ENCODE assay signal across 10 cellular contexts in the genomic region with DNA sequence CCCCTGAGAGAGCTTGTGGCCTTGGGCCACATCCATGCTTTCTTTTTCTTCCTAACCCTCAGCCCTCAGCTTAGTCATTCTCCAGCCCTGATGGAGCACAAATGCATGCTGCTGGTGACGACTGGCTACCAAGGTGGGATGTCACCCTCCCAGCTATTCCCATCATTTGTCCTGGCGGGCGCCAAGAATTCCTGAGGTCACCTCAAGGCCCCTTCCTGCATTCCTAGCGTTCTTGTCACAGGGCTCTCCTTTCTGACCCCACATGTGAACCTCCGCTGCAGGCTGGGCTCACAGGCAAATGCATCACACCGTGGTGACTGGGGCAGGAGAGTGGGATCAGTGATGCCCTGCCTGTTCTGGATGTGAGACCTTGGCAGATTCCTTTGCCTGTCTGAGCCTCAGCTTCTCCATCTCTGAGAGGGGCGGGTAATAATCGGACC. TPM values are rescaled to one million over a fixed set of nuclear protein-coding genes. Genes with fewer than 3 reads are reported as not detected.
A peak's percentile ranks its signal among the peaks of the same experiment; 100 is the strongest.
DNase-seq lines count a peak whose midpoint lies in the region; TF ChIP-seq lines count a peak whose summit lies in the region.
"Had no signal": no experiment of that assay in that cellular context is flagged by ENCODE, and none has a peak within 500 bp of the region (broad histone marks: within the 10 kb centered on the region; RNA-seq: fewer than 3 reads in every experiment).

No MANE protein-coding gene starts in this region.

- DNase-seq in GM04503 (ENCODE audit: low read depth) (peak; percentile 81), RPMI7951 (ENCODE audit: low read depth) (peak; percentile 97), esophagus squamous epithelium (lab: John Stamatoyannopoulos, UW) (no peak), retinal pigment epithelial cell (ENCODE audit: low read depth) (peak; percentile 91), OCI-M2 (lab: John Stamatoyannopoulos, UW; ENCODE audit: unreplicated experiment) (no peak), dorsolateral prefrontal cortex (no peak), NCI-H2227 (lab: John Stamatoyannopoulos, UW; ENCODE audit: unreplicated experiment) (no peak)
- no peak for DNase-seq in stimulated activated naive CD4-positive, alpha-beta T cell treated with Interleukin-2 at 50 U/mL for 16 hours (lab: John Stamatoyannopoulos, UW)
- DNase-seq: cortex of kidney, right cardiac atrium had no signal

- intact Hi-C loops in esophagus squamous epithelium (cut with DNase I) (loop anchor here (5.0 kb wide), 1 partner anchor 43 kb away; no protein-coding TSS in a partner anchor), dorsolateral prefrontal cortex (cut with DNase I) (no loop called here)

- WGBS in esophagus squamous epithelium, 2 donors, result 60 to 71% methylated on average over 3 to 5 of the region's 8 CpGs

- H3K27me3 ChIP-seq in esophagus squamous epithelium (no peaks in the 10 kb centered on the region), dorsolateral prefrontal cortex (peaks cover 0 to 4% (median 0%) of the 10 kb centered on the region in 45 donors)

- no peaks in the 10 kb centered on the region for H3K36me3 ChIP-seq in esophagus squamous epithelium

- no peak for TF ChIP-seq POLR2A in esophagus squamous epithelium (IDR thresholded peaks at IDR 0.05)

- TF ChIP-seq CTCF in esophagus squamous epithelium (IDR thresholded peaks at IDR 0.05) (no peak), retinal pigment epithelial cell (conservative IDR thresholded peaks at IDR 0.05; ENCODE audit: low read depth, low read length) (no peak), dorsolateral prefrontal cortex (IDR thresholded peaks at IDR 0.05 in 54 of 56, conservative IDR thresholded peaks at IDR 0.05 in 2 of 56; ENCODE audit: low read depth in 1 of 56, partially characterized antibody in 56 of 56) (no peak)

- H3K27ac ChIP-seq in esophagus squamous epithelium, result peak overlapping the region; percentile 85 to 94 (median 92)
- no peak overlapping the region for H3K27ac ChIP-seq in dorsolateral prefrontal cortex

- H3K4me1 ChIP-seq in esophagus squamous epithelium, result peaks cover 23 to 63% (median 32%) of the 10 kb centered on the region in 3 donors

- no peaks in the 10 kb centered on the region for H3K9me3 ChIP-seq in esophagus squamous epithelium

- H3K4me3 ChIP-seq in esophagus squamous epithelium, result no peak overlapping the region
- no peak overlapping the region for H3K4me3 ChIP-seq in retinal pigment epithelial cell (ENCODE audit: low read length)
- H3K4me3 ChIP-seq in dorsolateral prefrontal cortex, result no peak overlapping the region

RNA-seq across cellular contexts. Expression of a gene that starts 53.4 kb away (rescaled TPM):
- total RNA-seq in RPMI7951 (2014; rRNA removed; shearing (Covaris generic)), result 9.1 and 9.9 TPM in 2 replicates
- total RNA-seq in esophagus squamous epithelium, result 10 to 100 TPM; 25.8 to 88.8 (median 52.7) TPM
- 10 to 100 TPM; 15.3 to 36.0 (median 21.7) TPM for total RNA-seq in dorsolateral prefrontal cortex

Comparison
In these comparisons a context has a peak if more than half of its experiments do, and no peak if none do; other contexts are left out.
1. DNase-seq: peak in GM04503 (single experiment), RPMI7951 (single experiment) and retinal pigment epithelial cell (single experiment); none in esophagus squamous epithelium (single experiment), OCI-M2 (single experiment), dorsolateral prefrontal cortex (0 of 10), stimulated activated naive CD4-positive, alpha-beta T cell treated with Interleukin-2 at 50 U/mL for 16 hours (single experiment) and NCI-H2227 (single experiment).
2. H3K27ac ChIP-seq: peak in esophagus squamous epithelium (4 of 4); none in dorsolateral prefrontal cortex (0 of 59).